ENCODE assay signal across 34 cellular contexts in the genomic region with DNA sequence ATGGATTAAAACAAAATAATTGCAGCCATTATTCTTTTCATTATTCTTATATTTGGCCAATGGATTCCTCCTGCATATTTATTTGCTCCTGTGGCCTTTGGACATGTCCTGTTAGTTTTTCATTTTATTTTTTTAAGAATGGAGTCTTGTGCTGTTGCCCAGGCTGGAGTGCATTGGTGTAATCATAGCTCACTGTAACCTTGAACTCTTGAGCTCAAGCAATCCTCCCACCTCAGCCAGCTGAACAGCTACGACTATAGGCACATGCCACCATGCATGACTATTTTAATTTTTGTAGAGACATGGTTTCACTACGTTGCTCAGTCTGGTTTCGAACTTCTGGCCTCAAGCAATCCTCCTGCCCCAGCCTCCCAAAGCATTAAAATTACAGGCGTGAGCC. TPM values are rescaled to one million over a fixed set of nuclear protein-coding genes. Genes with fewer than 3 reads are reported as not detected.
"Had no signal": no experiment of that assay in that cellular context is flagged by ENCODE, and none has a peak within 500 bp of the region (broad histone marks: within the 10 kb centered on the region; RNA-seq: fewer than 3 reads in every experiment).

No MANE protein-coding gene starts in this region.

- H3K4me3 ChIP-seq: adrenal gland, ascending aorta, body of pancreas, breast epithelium, cardiac muscle cell had no signal

- FAIRE-seq: astrocyte, bronchial epithelial cell had no signal

- ATAC-seq: activated naive CD4-positive, alpha-beta T cell treated with anti-CD3 and anti-CD28 coated beads, Interleukin-2, amount 50 U/mL, for 72 hours; activated naive CD8-positive, alpha-beta T cell treated with anti-CD3 and anti-CD28 coated beads, Interleukin-2, amount 50 U/mL, for 24 hours; activated T-cell treated with anti-CD3 and anti-CD28 coated beads, Interleukin-2, amount 50 U/mL, for 4 hours; activated T-cell treated with anti-CD3 and anti-CD28 coated beads, Interleukin-2, amount 50 U/mL, for 72 hours; activated T-helper 17 cell treated with anti-CD3 and anti-CD28 coated beads, Interleukin-2, amount 50 U/mL, for 72 hours; body of pancreas had no signal

- H3K4me1 ChIP-seq: ascending aorta, body of pancreas, breast epithelium had no signal

- H3K36me3 ChIP-seq: adrenal gland, ascending aorta, brain microvascular endothelial cell, breast epithelium, cardiac muscle cell had no signal

- H3K9me3 ChIP-seq: adrenal gland, ascending aorta, body of pancreas, breast epithelium had no signal

- H3K27me3 ChIP-seq: adrenal gland, ascending aorta, body of pancreas, brain microvascular endothelial cell, breast epithelium, cardiac muscle cell had no signal

- DNase-seq: activated effector memory CD4-positive, alpha-beta T cell treated with anti-CD3 and anti-CD28 coated beads, Interleukin-2, amount 50 U/mL, for 16 hours; activated effector memory CD4-positive, alpha-beta T cell treated with Interleukin-2 at 50 U/mL for 16 hours; activated gamma-delta T cell; activated gamma-delta T cell treated with Interleukin-2 at 50 U/mL for 16 hours; activated naive CD4-positive, alpha-beta T cell; activated naive CD4-positive, alpha-beta T cell treated with anti-CD3 and anti-CD28 coated beads for 36 hours; activated naive CD4-positive, alpha-beta T cell treated with anti-CD3 and anti-CD28 coated beads, Interleukin-2, amount 10 ng/mL, durations not matched to agents 7 days and 5 days; activated naive CD4-positive, alpha-beta T cell treated with anti-CD3 and anti-CD28 coated beads, Interleukin-2, amount 50 U/mL, for 16 hours; activated naive CD4-positive, alpha-beta T cell treated with Interleukin-2 at 50 U/mL for 16 hours; activated naive CD8-positive, alpha-beta T cell treated with anti-CD3 and anti-CD28 coated beads for 36 hours; activated naive CD8-positive, alpha-beta T cell treated with anti-CD3 and anti-CD28 coated beads, Interleukin-2, amount 10 ng/mL, durations not matched to agents 7 days and 5 days; activated naive CD8-positive, alpha-beta T cell treated with anti-CD3 and anti-CD28 coated beads, Interleukin-2, amount 50 U/mL, for 24 hours; activated T-cell treated with anti-CD3 and anti-CD28 coated beads, Interleukin-2, amount 50 U/mL, for 1 hour; activated T-cell treated with anti-CD3 and anti-CD28 coated beads, Interleukin-2, amount 50 U/mL, for 24 hours; activated T-cell treated with anti-CD3 and anti-CD28 coated beads, Interleukin-2, amount 50 U/mL, for 4 hours; activated T-cell treated with anti-CD3 and anti-CD28 coated beads, Interleukin-2, amount 50 U/mL, for 48 hours; activated T-cell treated with anti-CD3 and anti-CD28 coated beads, Interleukin-2, amount 50 U/mL, for 72 hours; adrenal gland; amniotic stem cell; amygdala; anterior cingulate cortex; aorta; body of pancreas; brain microvascular endothelial cell; caudate nucleus; central memory CD4-positive, alpha-beta T cell; cerebellar nuclear complex had no signal

- H3K27ac ChIP-seq: adrenal gland, ascending aorta, body of pancreas, brain microvascular endothelial cell, breast epithelium, cardiac muscle cell had no signal

RNA-seq across cellular contexts. Expression of gene STEAP4, which starts 44.1 kb away (rescaled TPM):
- total RNA-seq: activated naive CD4-positive, alpha-beta T cell treated with anti-CD3 and anti-CD28 coated beads for 36 hours; activated naive CD4-positive, alpha-beta T cell treated with anti-CD3 and anti-CD28 coated beads, Interleukin-2, amount 50 U/mL, for 72 hours; activated naive CD8-positive, alpha-beta T cell treated with anti-CD3 and anti-CD28 coated beads for 36 hours; activated naive CD8-positive, alpha-beta T cell treated with anti-CD3 and anti-CD28 coated beads, Interleukin-2, amount 10 ng/mL, durations not matched to agents 7 days and 5 days; activated T-cell treated with anti-CD3 and anti-CD28 coated beads, Interleukin-2, amount 50 U/mL, for 72 hours; activated T-helper 17 cell treated with anti-CD3 and anti-CD28 coated beads, Interleukin-2, amount 50 U/mL, for 72 hours; astrocyte; cardiac muscle cell had no signal
- polyA plus RNA-seq: cardiac muscle cell had no signal
